Comparison of ENCODE assay signal across 1 cellular context in the genomic region with DNA sequence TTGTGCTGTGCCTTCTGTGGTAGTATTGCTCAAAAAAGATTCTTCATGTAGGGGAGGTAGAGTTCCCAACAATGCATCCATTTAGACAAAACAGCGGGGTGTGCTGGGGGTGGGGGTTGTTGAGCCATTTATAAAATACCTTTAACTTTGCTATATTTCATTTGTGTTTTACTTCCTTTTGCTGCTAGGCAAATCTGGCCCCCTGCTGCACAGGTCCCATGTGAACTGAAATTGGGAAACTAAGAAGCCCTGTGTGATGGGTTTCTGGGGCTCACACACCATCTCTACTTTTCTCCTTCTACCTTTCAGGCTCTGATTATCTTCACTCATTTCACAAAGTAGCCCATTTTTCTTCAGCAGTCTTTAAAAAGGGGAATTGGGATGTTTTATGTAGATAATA.
TF ChIP-seq lines count a peak whose summit lies in the region.

No MANE protein-coding gene starts in this region.

TF ChIP-seq in WTC11, 78 proteins besides CTCF, POLR2A, EP300 and RAD21 (continued from another document):
- TF ChIP-seq, protein P1, sequence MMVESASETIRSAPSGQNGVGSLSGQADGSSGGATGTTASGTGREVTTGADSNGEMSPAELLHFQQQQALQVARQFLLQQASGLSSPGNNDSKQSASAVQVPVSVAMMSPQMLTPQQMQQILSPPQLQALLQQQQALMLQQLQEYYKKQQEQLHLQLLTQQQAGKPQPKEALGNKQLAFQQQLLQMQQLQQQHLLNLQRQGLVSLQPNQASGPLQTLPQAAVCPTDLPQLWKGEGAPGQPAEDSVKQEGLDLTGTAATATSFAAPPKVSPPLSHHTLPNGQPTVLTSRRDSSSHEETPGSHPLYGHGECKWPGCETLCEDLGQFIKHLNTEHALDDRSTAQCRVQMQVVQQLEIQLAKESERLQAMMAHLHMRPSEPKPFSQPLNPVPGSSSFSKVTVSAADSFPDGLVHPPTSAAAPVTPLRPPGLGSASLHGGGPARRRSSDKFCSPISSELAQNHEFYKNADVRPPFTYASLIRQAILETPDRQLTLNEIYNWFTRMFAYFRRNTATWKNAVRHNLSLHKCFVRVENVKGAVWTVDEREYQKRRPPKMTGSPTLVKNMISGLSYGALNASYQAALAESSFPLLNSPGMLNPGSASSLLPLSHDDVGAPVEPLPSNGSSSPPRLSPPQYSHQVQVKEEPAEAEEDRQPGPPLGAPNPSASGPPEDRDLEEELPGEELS (CRISPR knock-in tag; IDR thresholded peaks at IDR 0.05) = no peak
- no peak for TF ChIP-seq NR2C2 (CRISPR knock-in tag; IDR thresholded peaks at IDR 0.05)
